ENCODE assay signal across 14 cellular contexts in the genomic region with DNA sequence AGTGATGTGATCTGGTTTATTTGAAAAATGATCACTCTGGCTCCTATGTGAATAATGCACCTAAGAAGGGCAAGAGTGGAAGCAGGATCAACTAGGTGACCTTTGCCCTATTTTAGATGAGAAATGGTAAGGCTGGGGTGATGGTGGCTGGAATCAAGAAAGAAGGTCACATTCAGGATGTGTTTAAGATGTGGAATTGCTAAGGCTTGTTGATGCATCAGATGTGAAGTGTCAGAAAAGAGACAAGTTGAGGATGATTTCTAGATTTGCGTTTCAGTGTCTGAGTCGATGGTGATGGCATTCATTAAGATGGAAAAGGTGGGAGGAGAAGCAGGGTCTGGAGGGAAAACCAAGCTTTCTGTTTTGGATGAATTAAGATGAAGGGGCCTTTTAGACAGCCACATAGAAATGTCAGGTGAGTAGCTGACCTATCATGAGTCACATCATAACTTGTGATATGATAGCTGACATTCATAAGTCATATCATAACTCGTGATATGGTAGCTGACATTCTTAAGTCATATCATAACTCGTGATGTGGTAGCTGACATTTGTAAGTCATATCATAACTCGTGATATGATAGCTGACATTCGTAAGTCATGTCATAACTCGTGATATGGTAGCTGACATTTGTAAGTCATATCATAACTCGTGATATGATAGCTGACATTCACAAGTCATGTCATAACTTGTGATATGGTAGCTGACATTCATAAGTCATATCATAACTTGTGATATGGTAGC.
DNase-seq lines count a peak whose midpoint lies in the region; ATAC-seq, FAIRE-seq and TF ChIP-seq lines count a peak whose summit lies in the region.
"Had no signal": no experiment of that assay in that cellular context is flagged by ENCODE, and none has a peak within 500 bp of the region (broad histone marks: within the 10 kb centered on the region; RNA-seq: fewer than 3 reads in every experiment).

No MANE protein-coding gene starts in this region.

- no peak overlapping the region for H3K4me3 ChIP-seq in Panc1 (ENCODE audit: low read depth in 2 of 2, low read length in 2 of 2)
- H3K4me3 ChIP-seq in kidney (ENCODE audit: low read length in 2 of 2) = no peak overlapping the region

- TF ChIP-seq CTCF in Panc1 (IDR thresholded peaks at IDR 0.05) = no peak
- TF ChIP-seq CTCF in kidney (IDR thresholded peaks at IDR 0.05; ENCODE audit: borderline replicate concordance, extremely low read depth, insufficient read depth) = no peak

- no peaks in the 10 kb centered on the region for H3K36me3 Mint-ChIP-seq in activated naive CD4-positive, alpha-beta T cell treated with anti-CD3 and anti-CD28 coated beads for 36 hours (ENCODE audit: low read depth)
- H3K36me3 Mint-ChIP-seq: CD8-positive, alpha-beta T cell had no signal

- intact Hi-C loops in activated naive CD4-positive, alpha-beta T cell treated with anti-CD3 and anti-CD28 coated beads for 36 hours (cut with micrococcal nuclease) = loop anchor here (5.0 kb wide), 1 partner anchor 496 kb away; no protein-coding TSS in a partner anchor
- intact Hi-C loops in Panc1 (cut with micrococcal nuclease; ENCODE audit: unreplicated experiment) = no loop called here
- intact Hi-C loops in kidney (cut with DNase I) = no loop called here

- H3K27ac Mint-ChIP-seq in activated naive CD4-positive, alpha-beta T cell treated with anti-CD3 and anti-CD28 coated beads for 36 hours = peak overlapping the region; percentile 83
- H3K27ac Mint-ChIP-seq: CD8-positive, alpha-beta T cell; H9 had no signal

- ATAC-seq in Panc1 (no peak), GM19035 (IDR thresholded peaks at IDR 0.05; ENCODE audit: unreplicated experiment) (no peak), GM18519 (IDR thresholded peaks at IDR 0.05; ENCODE audit: low FRiP score, unreplicated experiment) (no peak)
- ATAC-seq: CD8-positive, alpha-beta T cell had no signal

- peaks cover 18% of the 10 kb centered on the region for H3K4me1 Mint-ChIP-seq in activated naive CD4-positive, alpha-beta T cell treated with anti-CD3 and anti-CD28 coated beads for 36 hours (ENCODE audit: low read depth)

- in situ Hi-C loops in Panc1 (cut with HindIII; ENCODE audit: low pct_unique_long_range_greater_than_20kb, low sequenced_read_pairs) = no loop called here

- H3K27ac ChIP-seq in Panc1 (ENCODE audit: low read length) (peak overlapping the region; percentile 48; the same call in 1 of the 2 replicates), kidney (ENCODE audit: low read depth in 2 of 2, low read length in 2 of 2) (no peak overlapping the region)

- H3K9me3 ChIP-seq in Panc1 (ENCODE audit: control insufficient read depth, insufficient read depth, low read depth, low read length) (no peaks in the 10 kb centered on the region), kidney (ENCODE audit: control insufficient read depth in 1 of 2, low read length in 2 of 2) (no peaks in the 10 kb centered on the region)

- no peak overlapping the region for H3K9ac ChIP-seq in kidney (ENCODE audit: low read length in 2 of 2)

- DNase-seq in activated naive CD4-positive, alpha-beta T cell treated with anti-CD3 and anti-CD28 coated beads for 36 hours = no peak
- no peak for DNase-seq in activated naive CD4-positive, alpha-beta T cell (lab: John Stamatoyannopoulos, UW)
- DNase-seq in Panc1 (ENCODE audit: low read depth, low spot score) = no peak
- no peak for DNase-seq in kidney
- DNase-seq in urothelium cell line (ENCODE audit: low spot score) = no peak
- DNase-seq: CD8-positive, alpha-beta T cell; H9; Kasumi-1; NCI-H187 treated with DMSO at 0.1 percent for 48 hours; NCI-H510A; NCI-H82; SHP77 had no signal

- H3K27me3 Mint-ChIP-seq in activated naive CD4-positive, alpha-beta T cell treated with anti-CD3 and anti-CD28 coated beads for 36 hours (ENCODE audit: low read depth) = peaks cover 1% of the 10 kb centered on the region

- H3K9me3 Mint-ChIP-seq in activated naive CD4-positive, alpha-beta T cell treated with anti-CD3 and anti-CD28 coated beads for 36 hours = peaks cover 14% of the 10 kb centered on the region
- H3K9me3 Mint-ChIP-seq: CD8-positive, alpha-beta T cell; H9 had no signal

- H3K4me1 ChIP-seq in Panc1 (ENCODE audit: control insufficient read depth, insufficient read depth, low read length) = no peaks in the 10 kb centered on the region
- H3K4me1 ChIP-seq in kidney (ENCODE audit: control insufficient read depth in 1 of 2, insufficient read depth in 1 of 2, low read depth in 1 of 2, low read length in 2 of 2) = peaks cover 0 to 2% of the 10 kb centered on the region in 2 donors

- FAIRE-seq in kidney (lab: Jason Lieb, UNC) (peak; percentile 82), urothelium cell line (lab: Jason Lieb, UNC) (peak; percentile 52)

- H3K4me3 Mint-ChIP-seq in activated naive CD4-positive, alpha-beta T cell treated with anti-CD3 and anti-CD28 coated beads for 36 hours = no peak overlapping the region
- H3K4me3 Mint-ChIP-seq: CD8-positive, alpha-beta T cell; H9 had no signal

- CTCF ChIA-PET in activated naive CD4-positive, alpha-beta T cell treated with anti-CD3 and anti-CD28 coated beads for 36 hours (lab: Charles Lee) = interaction anchor here (0.6 to 1.2 kb wide), 4 partner anchors 32 to 257 kb away, joined by 3 to 5 read pairs (median 4); no protein-coding TSS in a partner anchor
- CTCF ChIA-PET in Panc1 (lab: Charles Lee) = interaction anchor here (0.7 kb wide), 1 partner anchor 536 kb away, joined by 3 read pairs; no protein-coding TSS in a partner anchor

- no peaks in the 10 kb centered on the region for H3K27me3 ChIP-seq in Panc1 (ENCODE audit: control insufficient read depth, insufficient read depth, low read length)

- POLR2A ChIA-PET in Panc1 (lab: Charles Lee) = no interaction called here

- BruUV-seq in Panc1 (replicated peaks; lab: Mats Ljungman, UMichigan) = no TSS peak

- H3K36me3 ChIP-seq in Panc1 (ENCODE audit: control insufficient read depth, insufficient read depth, low read length) = no peaks in the 10 kb centered on the region
- H3K36me3 ChIP-seq in kidney (ENCODE audit: control insufficient read depth in 1 of 2, insufficient read depth in 2 of 2, low read length in 2 of 2) = no peaks in the 10 kb centered on the region
